ENCODE assay signal across 8 cellular contexts in the genomic region with DNA sequence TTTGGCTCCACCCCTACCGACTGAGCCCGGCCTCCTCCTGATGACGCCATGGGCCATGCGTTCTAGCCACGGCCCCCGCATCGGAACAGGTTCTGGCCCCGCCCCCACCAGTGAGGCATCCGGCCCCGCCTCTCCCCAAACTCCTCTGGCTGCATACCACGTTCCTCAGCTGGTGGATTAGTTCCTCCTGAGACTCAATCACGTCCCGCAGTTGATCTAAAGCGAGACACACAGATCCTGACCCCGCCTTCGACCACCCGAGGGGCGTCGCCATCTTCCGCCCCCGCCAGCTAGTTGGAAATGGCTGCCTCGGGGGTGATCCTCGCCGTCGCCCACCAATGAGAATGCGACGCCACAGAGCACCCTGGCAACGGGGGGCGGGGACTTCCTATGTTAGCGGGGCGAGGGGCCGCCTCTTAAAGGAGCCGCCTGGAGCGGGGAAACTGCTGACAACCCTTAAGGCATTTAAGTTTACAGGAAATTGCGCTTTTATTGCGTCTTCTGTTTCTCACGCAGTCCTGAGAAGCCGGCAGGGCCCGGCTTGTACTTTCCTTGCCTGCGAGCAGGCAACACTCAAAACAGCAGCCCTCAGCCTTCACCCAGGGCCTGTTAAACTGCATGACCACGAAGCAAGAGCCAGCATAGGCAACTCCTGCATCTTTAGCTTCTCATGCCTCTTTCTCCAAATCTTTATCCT. TPM values are rescaled to one million over a fixed set of nuclear protein-coding genes. Genes with fewer than 3 reads are reported as not detected.
A peak's percentile ranks its signal among the peaks of the same experiment; 100 is the strongest.
DNase-seq lines count a peak whose midpoint lies in the region; ATAC-seq lines count a peak whose summit lies in the region.

Gene SPATA24 (minus strand): TSS at position 303 of the 697 bp plus-strand sequence. CDS start 29 bp downstream, at position 274.

- peak; percentile 85 for ATAC-seq in GM19372 (IDR thresholded peaks at IDR 0.05; ENCODE audit: low read depth, unreplicated experiment)
- ATAC-seq in HG03521 (IDR thresholded peaks at IDR 0.05; ENCODE audit: unreplicated experiment) = peak; percentile 85
- ATAC-seq in left lobe of liver = peak; percentile 95

- DNase-seq in C1 segment of cervical spinal cord (lab: John Stamatoyannopoulos, UW) (peak; percentile 82 to 100 (median 97)), NCI-H69 (lab: John Stamatoyannopoulos, UW) (peak; percentile 99), dedifferentiated amniotic fluid mesenchymal stem cell (ENCODE audit: extremely low spot score) (peak; percentile 95), left lobe of liver (ENCODE audit: low spot score) (peak; percentile 97)
- DNase-seq in activated CD4-positive, alpha-beta T cell treated with anti-CD3 and anti-CD28 coated beads, Interleukin-2, amount 50 U/mL, for 1 hour = peak; percentile 97
- DNase-seq in stimulated activated CD4-positive, alpha-beta T cell treated with anti-CD3 and anti-CD28 coated beads, Interleukin-2, amount 100 ng/mL, for 24 hours = peak; percentile 99

RNA-seq across cellular contexts. Expression of gene SPATA24, which starts in this region (rescaled TPM):
- total RNA-seq in left lobe of liver = 2.2 TPM

Comparison
In these comparisons a context has a peak if more than half of its experiments do, and no peak if none do; other contexts are left out.
1. Peak in every context shown above with its lines: DNase-seq and ATAC-seq.